ENCODE assay signal across 19 cellular contexts in the genomic region with DNA sequence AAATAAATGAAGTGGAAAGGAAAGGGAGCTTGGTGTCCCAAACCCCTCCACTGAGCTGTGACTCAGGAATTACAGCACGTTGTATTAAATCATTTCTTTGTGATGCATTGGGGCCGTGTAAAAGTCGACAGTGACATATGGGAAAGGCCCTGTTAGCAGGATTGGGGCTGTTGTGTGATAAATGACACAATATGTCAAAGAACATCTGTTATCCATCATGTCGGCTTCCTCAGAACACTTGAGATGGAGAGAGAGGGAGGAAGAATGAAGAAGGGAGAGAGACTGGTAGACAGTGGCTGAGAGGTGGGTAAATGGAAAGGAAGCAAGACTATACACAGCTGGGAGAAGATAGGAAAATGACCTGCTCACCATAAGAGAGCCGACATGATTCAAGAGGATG.
"Had no signal": no experiment of that assay in that cellular context is flagged by ENCODE, and none has a peak within 500 bp of the region (broad histone marks: within the 10 kb centered on the region; RNA-seq: fewer than 3 reads in every experiment).

No MANE protein-coding gene starts in this region.

- FAIRE-seq: colon, kidney had no signal

- H3K27ac Mint-ChIP-seq: dendritic cell treated with granulocyte-macrophage colony-stimulating factor and Interleukin-4, amounts not matched to agents 40 ng/mL and 50 ng/mL, for 4 days; effector memory CD8-positive, alpha-beta T cell; natural killer cell treated with Interleukin-12 subunit alpha and Interleukin-12 subunit beta and Interleukin-15 and Interleukin-18, amount 100 ng/mL, for 72 hours; stimulated activated memory B cell treated with anti-CD40 and anti-IgM and Interleukin-4, amounts not matched to agents 10 μg/mL and 1 μg/mL and 100 μg/mL, for 72 hours; stimulated activated naive CD8-positive, alpha-beta T cell treated with anti-CD3 and anti-CD28 coated beads, Interleukin-15, Interleukin-2, amounts not matched to agents 100 ng/mL and 50 ng/mL, for 24 hours had no signal

- H3K4me3 Mint-ChIP-seq: dendritic cell treated with granulocyte-macrophage colony-stimulating factor and Interleukin-4, amounts not matched to agents 40 ng/mL and 50 ng/mL, for 4 days; effector memory CD8-positive, alpha-beta T cell; natural killer cell treated with Interleukin-12 subunit alpha and Interleukin-12 subunit beta and Interleukin-15 and Interleukin-18, amount 100 ng/mL, for 72 hours; stimulated activated memory B cell treated with anti-CD40 and anti-IgM and Interleukin-4, amounts not matched to agents 10 μg/mL and 1 μg/mL and 100 μg/mL, for 72 hours; stimulated activated naive CD8-positive, alpha-beta T cell treated with anti-CD3 and anti-CD28 coated beads, Interleukin-15, Interleukin-2, amounts not matched to agents 100 ng/mL and 50 ng/mL, for 24 hours had no signal

- H3K4me1 Mint-ChIP-seq: stimulated activated memory B cell treated with anti-CD40 and anti-IgM and Interleukin-4, amounts not matched to agents 10 μg/mL and 1 μg/mL and 100 μg/mL, for 72 hours had no signal

- H3K9me3 Mint-ChIP-seq: effector memory CD8-positive, alpha-beta T cell; stimulated activated naive CD8-positive, alpha-beta T cell treated with anti-CD3 and anti-CD28 coated beads, Interleukin-15, Interleukin-2, amounts not matched to agents 100 ng/mL and 50 ng/mL, for 24 hours had no signal

- H3K36me3 Mint-ChIP-seq: natural killer cell treated with Interleukin-12 subunit alpha and Interleukin-12 subunit beta and Interleukin-15 and Interleukin-18, amount 100 ng/mL, for 72 hours; stimulated activated memory B cell treated with anti-CD40 and anti-IgM and Interleukin-4, amounts not matched to agents 10 μg/mL and 1 μg/mL and 100 μg/mL, for 72 hours had no signal

- H3K27me3 Mint-ChIP-seq: dendritic cell treated with granulocyte-macrophage colony-stimulating factor and Interleukin-4, amounts not matched to agents 40 ng/mL and 50 ng/mL, for 4 days; effector memory CD8-positive, alpha-beta T cell; stimulated activated memory B cell treated with anti-CD40 and anti-IgM and Interleukin-4, amounts not matched to agents 10 μg/mL and 1 μg/mL and 100 μg/mL, for 72 hours had no signal

- DNase-seq: effector memory CD8-positive, alpha-beta T cell; esophagus squamous epithelium; foreskin fibroblast; kidney; left cardiac atrium; left ventricle myocardium superior; mesenchymal stem cell; occipital lobe; psoas muscle; spleen; stimulated activated CD4-positive, alpha-beta T cell treated with anti-CD3 and anti-CD28 coated beads, Interleukin-15, amount 100 ng/mL, for 24 hours; stimulated activated CD4-positive, alpha-beta T cell treated with anti-CD3 and anti-CD28 coated beads, Interleukin-1b, Interleukin-23, amount 100 ng/mL, for 48 hours; stimulated activated CD4-positive, alpha-beta T cell treated with anti-CD3 and anti-CD28 coated beads, Interleukin-4, amount 100 ng/mL, for 24 hours; upper lobe of right lung had no signal
